Comparison of ENCODE assay signal across 35 cellular contexts in the genomic region with DNA sequence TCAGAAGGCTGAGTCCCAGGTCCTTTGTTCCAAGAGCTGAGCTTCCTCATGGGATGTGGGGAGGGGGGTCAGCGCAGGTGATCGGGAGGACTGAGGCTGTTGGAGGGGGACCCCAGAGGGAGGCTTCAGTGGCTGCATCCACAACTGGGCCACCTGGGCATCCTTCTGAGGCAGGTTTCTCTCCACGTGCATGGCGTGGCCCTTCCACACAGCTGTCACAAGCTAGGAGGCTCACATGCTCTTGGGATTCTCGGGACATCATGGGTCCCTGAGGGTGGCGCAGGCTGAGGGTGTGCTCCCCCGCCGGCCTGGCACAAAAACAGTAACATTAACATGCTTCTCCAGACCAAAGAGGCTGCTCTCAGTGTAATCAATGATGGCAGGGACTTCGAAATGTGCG.
A peak's percentile ranks its signal among the peaks of the same experiment; 100 is the strongest.
DNase-seq lines count a peak whose midpoint lies in the region; ATAC-seq and TF ChIP-seq lines count a peak whose summit lies in the region.
"Had no signal": no experiment of that assay in that cellular context is flagged by ENCODE, and none has a peak within 500 bp of the region (broad histone marks: within the 10 kb centered on the region; RNA-seq: fewer than 3 reads in every experiment).

No MANE protein-coding gene starts in this region.

- H3K14ac ChIP-seq in neuronal stem cell (ENCODE audit: low read length) = no peak overlapping the region

- H3K18ac ChIP-seq in neuronal stem cell (ENCODE audit: low read length) = peak overlapping the region; percentile 5

- no peak overlapping the region for H3K4me3 ChIP-seq in neural progenitor cell
- no peak overlapping the region for H3K4me3 ChIP-seq in neuronal stem cell (ENCODE audit: low read length in 2 of 2)
- H3K4me3 ChIP-seq: A549; BLaER1; BLaER1 treated with 17β-estradiol and CSF1 and Interleukin-3, amounts not matched to agents 10 nM and 100 nM had no signal

- peak overlapping the region; percentile 81 for H3K27ac Mint-ChIP-seq in neural progenitor cell
- H3K27ac Mint-ChIP-seq: B cell; CD14-positive monocyte; CD4-positive, alpha-beta memory T cell; CD4-positive, alpha-beta T cell; CD4-positive, CD25-positive, alpha-beta regulatory T cell; CD8-positive, alpha-beta memory T cell; CD8-positive, alpha-beta T cell had no signal

- no peak overlapping the region for H2BK15ac ChIP-seq in neuronal stem cell (ENCODE audit: low read length)

- H3K36me3 ChIP-seq in neural progenitor cell (no peaks in the 10 kb centered on the region), neuronal stem cell (replicated peaks in 1 of 2; ENCODE audit: control insufficient read depth in 2 of 2, insufficient read depth in 2 of 2, low read length in 2 of 2) (no peaks in the 10 kb centered on the region)
- H3K36me3 ChIP-seq: BE2C, BLaER1 had no signal

- H3K9ac ChIP-seq in neural progenitor cell (no peak overlapping the region), neuronal stem cell (ENCODE audit: low read depth, low read length, poor library complexity) (no peak overlapping the region)
- H3K9ac ChIP-seq: BLaER1; BLaER1 treated with 17β-estradiol and CSF1 and Interleukin-3, amounts not matched to agents 10 nM and 100 nM had no signal

- H3K27ac ChIP-seq in neural progenitor cell (no peak overlapping the region), neuronal stem cell (replicated peaks; ENCODE audit: low read length) (no peak overlapping the region)
- H3K27ac ChIP-seq: 22Rv1; A549; BLaER1; BLaER1 treated with 17β-estradiol and CSF1 and Interleukin-3, amounts not matched to agents 10 nM and 100 nM; C4-2B had no signal

- H2BK5ac ChIP-seq in neuronal stem cell (ENCODE audit: low read length) = no peak overlapping the region

- ATAC-seq in GM19452 (IDR thresholded peaks at IDR 0.05; ENCODE audit: unreplicated experiment) = no peak
- no peak for ATAC-seq in GM21619 (IDR thresholded peaks at IDR 0.05; ENCODE audit: unreplicated experiment)
- no peak for ATAC-seq in HG02885 (IDR thresholded peaks at IDR 0.05; ENCODE audit: poor library complexity, unreplicated experiment)
- ATAC-seq: A549; CD8-positive, alpha-beta T cell had no signal

- H3K79me2 ChIP-seq in neural progenitor cell (ENCODE audit: low read depth) = no peaks in the 10 kb centered on the region

- no peak overlapping the region for H2AK5ac ChIP-seq in neuronal stem cell (ENCODE audit: low read depth, low read length)

- H3K36me3 Mint-ChIP-seq in neural progenitor cell = no peaks in the 10 kb centered on the region
- H3K36me3 Mint-ChIP-seq: CD14-positive monocyte; CD4-positive, alpha-beta memory T cell; CD4-positive, CD25-positive, alpha-beta regulatory T cell; CD8-positive, alpha-beta memory T cell; CD8-positive, alpha-beta T cell had no signal

- intact Hi-C loops in posterior vena cava (cut with DNase I) = no loop called here

- H3K4me1 ChIP-seq in neural progenitor cell (peaks cover 12% of the 10 kb centered on the region), neuronal stem cell (ENCODE audit: control insufficient read depth in 2 of 2, insufficient read depth in 1 of 2, low read depth in 1 of 2, low read length in 2 of 2) (peaks cover 3 to 6% of the 10 kb centered on the region in 2 donors)
- H3K4me1 ChIP-seq: BE2C, Caco-2 had no signal

- H2BK120ac ChIP-seq in neuronal stem cell (ENCODE audit: low read depth, low read length) = no peak overlapping the region

- DNase-seq in mesenteric fat pad (ENCODE audit: low spot score) = peak; percentile 57
- no peak for DNase-seq in neural progenitor cell (ENCODE audit: low spot score)
- no peak for DNase-seq in neuronal stem cell (ENCODE audit: low spot score)
- peak; percentile 31 for DNase-seq in posterior vena cava (ENCODE audit: low spot score)
- DNase-seq in stimulated activated CD4-positive, alpha-beta T cell treated with anti-CD3 and anti-CD28 coated beads, Interleukin-2, amount 100 ng/mL, for 24 hours = no peak
- DNase-seq: 8988T; ACHN; AML-193; BE2C; C1 segment of cervical spinal cord; Caco-2; Calu3; CD4-positive, alpha-beta memory T cell; CD4-positive, alpha-beta T cell; CD4-positive, CD25-positive, alpha-beta regulatory T cell; CD8-positive, alpha-beta memory T cell; CD8-positive, alpha-beta T cell; COR-L47; DMS 273 treated with DMSO at 0.1 percent for 48 hours; DMS153; DMS53; DMS79; DMS79 treated with DMSO at 0.1 percent for 48 hours; DND-41; EL had no signal

- no CpG with 5 or more reads among the region's 10 CpGs for WGBS in neuronal stem cell (ENCODE audit: extremely low coverage in 2 of 2, insufficient read length in 2 of 2, insufficient replicate concordance in 1 of 2), 2 donors

- H4K91ac ChIP-seq in neuronal stem cell (ENCODE audit: low read depth, low read length, poor library complexity) = no peak overlapping the region

- H3K27me3 Mint-ChIP-seq in neural progenitor cell (ENCODE audit: insufficient read depth, low read depth) = peaks cover 7% of the 10 kb centered on the region
- H3K27me3 Mint-ChIP-seq: B cell; CD4-positive, CD25-positive, alpha-beta regulatory T cell had no signal

- no peak for TF ChIP-seq CTCF in neural progenitor cell (IDR thresholded peaks at IDR 0.05)

- no peak overlapping the region for H3K23ac ChIP-seq in neuronal stem cell (ENCODE audit: low read depth, low read length, poor library complexity)

- H4K8ac ChIP-seq in neuronal stem cell (ENCODE audit: low read depth, low read length) = no peak overlapping the region

- no peak overlapping the region for H3K4me3 Mint-ChIP-seq in neural progenitor cell
- H3K4me3 Mint-ChIP-seq: B cell; CD14-positive monocyte; CD4-positive, alpha-beta memory T cell; CD4-positive, alpha-beta T cell; CD4-positive, CD25-positive, alpha-beta regulatory T cell; CD8-positive, alpha-beta memory T cell; CD8-positive, alpha-beta T cell had no signal

- H3K4me2 ChIP-seq in neural progenitor cell (no peak overlapping the region), neuronal stem cell (ENCODE audit: insufficient read depth, low read length, poor library complexity, severe bottlenecking) (no peak overlapping the region)
- H3K4me2 ChIP-seq: A549 had no signal

- peaks cover 42% of the 10 kb centered on the region for H3K4me1 Mint-ChIP-seq in neural progenitor cell
- H3K4me1 Mint-ChIP-seq: B cell; CD14-positive monocyte; CD4-positive, alpha-beta memory T cell; CD4-positive, CD25-positive, alpha-beta regulatory T cell; CD8-positive, alpha-beta memory T cell had no signal

- peaks cover 4% of the 10 kb centered on the region for H3F3A ChIP-seq in neural progenitor cell (ENCODE audit: low read depth)

- H2AFZ ChIP-seq in neural progenitor cell (replicated peaks) (no peak overlapping the region), neuronal stem cell (ENCODE audit: low read length) (no peak overlapping the region)

- no peaks in the 10 kb centered on the region for H3K27me3 ChIP-seq in neural progenitor cell
- H3K27me3 ChIP-seq in neuronal stem cell (ENCODE audit: control insufficient read depth in 3 of 3, insufficient read depth in 3 of 3, low read depth in 1 of 3, low read length in 3 of 3) = no peaks in the 10 kb centered on the region
- H3K27me3 ChIP-seq: BE2C; BLaER1; BLaER1 treated with 17β-estradiol and CSF1 and Interleukin-3, amounts not matched to agents 10 nM and 100 nM had no signal

- H3K4ac ChIP-seq in neuronal stem cell (ENCODE audit: low read length) = no peak overlapping the region

- H3K9me3 ChIP-seq in neural progenitor cell (ENCODE audit: low read depth) (no peaks in the 10 kb centered on the region), neuronal stem cell (replicated peaks in 1 of 2; ENCODE audit: control insufficient read depth in 2 of 2, insufficient read depth in 1 of 2, low read depth in 1 of 2, low read length in 2 of 2) (peaks cover 0 to 7% of the 10 kb centered on the region in 2 donors)
- H3K9me3 ChIP-seq: A549, BE2C, Caco-2 had no signal

- peaks cover 2% of the 10 kb centered on the region for H3K9me3 Mint-ChIP-seq in neural progenitor cell
- H3K9me3 Mint-ChIP-seq: CD4-positive, alpha-beta T cell had no signal

- H4K20me1 ChIP-seq in neural progenitor cell (ENCODE audit: low read depth) = no peaks in the 10 kb centered on the region
- H4K20me1 ChIP-seq: BLaER1; BLaER1 treated with 17β-estradiol and CSF1 and Interleukin-3, amounts not matched to agents 10 nM and 100 nM had no signal

- H2BK12ac ChIP-seq in neuronal stem cell (ENCODE audit: low read length) = no peak overlapping the region

- no peaks in the 10 kb centered on the region for H3K79me1 ChIP-seq in neuronal stem cell (ENCODE audit: low read depth, low read length)

Comparison
In these comparisons a context has a peak if more than half of its experiments do, and no peak if none do; other contexts are left out.
1. DNase-seq: peak in mesenteric fat pad (single experiment) and posterior vena cava (single experiment); none in neural progenitor cell (single experiment), neuronal stem cell (single experiment) and stimulated activated CD4-positive, alpha-beta T cell treated with anti-CD3 and anti-CD28 coated beads, Interleukin-2, amount 100 ng/mL, for 24 hours (0 of 2).